In genomic region chr22:37240941-37241320, GRCh38 we compare ENCODE assay signal across 1 cellular context.
TF ChIP-seq lines count a peak whose summit lies in the region.

No MANE protein-coding gene starts in this region.

TF ChIP-seq in IMR-90, 13 proteins besides CTCF, POLR2A, EP300 and RAD21:
- TF ChIP-seq MAFK (IDR thresholded peaks at IDR 0.05; ENCODE audit: low read depth, low read length) (no peak), ELK1 (IDR thresholded peaks at IDR 0.05; ENCODE audit: borderline replicate concordance, low read depth, low read length) (no peak), FOS (IDR thresholded peaks at IDR 0.05; ENCODE audit: low read depth, low read length) (no peak), MAZ (IDR thresholded peaks at IDR 0.05; ENCODE audit: borderline replicate concordance, low read depth, low read length) (no peak), CEBPB (IDR thresholded peaks at IDR 0.05; ENCODE audit: low read depth, low read length) (no peak), MXI1 (IDR thresholded peaks at IDR 0.05; ENCODE audit: borderline replicate concordance, low read depth, low read length) (no peak), BHLHE40 (IDR thresholded peaks at IDR 0.05; ENCODE audit: low read depth, low read length) (no peak), RFX5 (IDR thresholded peaks at IDR 0.05; ENCODE audit: low read depth, low read length) (no peak), SMC3 (IDR thresholded peaks at IDR 0.05; ENCODE audit: low read depth, low read length) (no peak)
